Comparison of ENCODE assay signal across 17 cellular contexts in the genomic region with DNA sequence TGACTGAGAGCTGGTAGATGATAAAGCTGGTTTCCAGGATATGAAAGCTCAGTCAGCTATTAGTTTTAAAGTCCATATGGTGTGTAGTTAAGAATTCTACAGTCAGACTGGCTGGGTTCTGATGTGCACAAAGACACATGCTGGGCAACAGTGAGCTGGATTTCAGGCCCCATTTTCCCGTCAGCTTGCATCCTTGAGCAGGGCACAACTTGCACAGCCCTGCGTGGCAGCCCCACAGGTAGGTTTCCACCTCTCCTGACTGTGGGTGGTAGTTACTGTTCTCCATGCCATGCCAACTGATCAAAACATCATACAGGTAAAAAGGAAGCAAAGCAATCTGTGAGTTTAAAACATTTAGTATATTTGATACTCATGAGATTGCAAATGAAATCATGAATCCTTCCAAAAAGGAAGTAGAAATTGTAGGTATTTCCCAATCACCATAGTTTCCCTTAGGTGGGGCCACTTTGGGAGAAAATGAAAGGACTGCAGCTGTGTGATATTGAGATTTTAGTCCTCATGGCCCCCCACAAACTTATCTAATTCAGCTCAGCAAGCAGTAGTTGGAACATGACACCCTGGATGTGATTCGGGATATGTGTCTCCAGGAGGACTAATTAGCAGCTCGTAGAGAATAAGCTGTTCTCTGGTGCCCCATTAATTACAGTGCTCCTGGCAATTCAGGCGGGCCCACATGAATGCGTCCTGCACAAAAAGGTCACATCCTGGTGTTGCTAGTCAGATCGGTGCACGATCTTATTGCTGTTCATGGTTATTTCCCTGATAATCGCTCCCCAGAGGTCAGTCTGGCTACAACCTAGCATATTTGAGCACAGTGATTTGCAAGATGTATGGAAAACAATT. TPM values are rescaled to one million over a fixed set of nuclear protein-coding genes. Genes with fewer than 3 reads are reported as not detected.
DNase-seq lines count a peak whose midpoint lies in the region; ATAC-seq and TF ChIP-seq lines count a peak whose summit lies in the region.
"Had no signal": no experiment of that assay in that cellular context is flagged by ENCODE, and none has a peak within 500 bp of the region (broad histone marks: within the 10 kb centered on the region; RNA-seq: fewer than 3 reads in every experiment).

No MANE protein-coding gene starts in this region.

- H3K4me3 ChIP-seq in HEK293 (ENCODE audit: low read depth, low read length), result no peak overlapping the region
- H3K4me3 ChIP-seq: HAP-1 had no signal

- H3K27ac Mint-ChIP-seq in activated CD8-positive, alpha-beta memory T cell treated with anti-CD3 and anti-CD28 coated beads, Interleukin-2, amount 10 ng/mL, durations not matched to agents 7 days and 5 days, result no peak overlapping the region
- H3K27ac Mint-ChIP-seq: B cell; stimulated activated naive CD8-positive, alpha-beta T cell treated with anti-CD3 and anti-CD28 coated beads, Interleukin-15, Interleukin-2, amounts not matched to agents 100 ng/mL and 50 ng/mL, for 24 hours had no signal

- CTCF ChIA-PET in HEK293 (lab: Yijun Ruan, JAX), result interaction anchor here (1.6 kb wide), 1 partner anchor 57 kb away, joined by 3 read pairs; no protein-coding TSS in a partner anchor
- CTCF ChIA-PET in activated CD8-positive, alpha-beta memory T cell treated with anti-CD3 and anti-CD28 coated beads, Interleukin-2, amount 10 ng/mL, durations not matched to agents 7 days and 5 days (lab: Charles Lee), result no interaction called here

- H3K36me3 Mint-ChIP-seq in activated CD8-positive, alpha-beta memory T cell treated with anti-CD3 and anti-CD28 coated beads, Interleukin-2, amount 10 ng/mL, durations not matched to agents 7 days and 5 days, result no peaks in the 10 kb centered on the region

- no peaks in the 10 kb centered on the region for H3K9me3 Mint-ChIP-seq in activated CD8-positive, alpha-beta memory T cell treated with anti-CD3 and anti-CD28 coated beads, Interleukin-2, amount 10 ng/mL, durations not matched to agents 7 days and 5 days (ENCODE audit: low read depth)
- H3K9me3 Mint-ChIP-seq: stimulated activated naive CD8-positive, alpha-beta T cell treated with anti-CD3 and anti-CD28 coated beads, Interleukin-15, Interleukin-2, amounts not matched to agents 100 ng/mL and 50 ng/mL, for 24 hours had no signal

- DNase-seq in CD1c-positive myeloid dendritic cell (ENCODE audit: extremely low spot score) (peak; percentile 35), NCI-H748 (lab: John Stamatoyannopoulos, UW; ENCODE audit: unreplicated experiment) (peak; percentile 77), iPS-NIHi7 (ENCODE audit: extremely low spot score) (peak; percentile 37), C1 segment of cervical spinal cord (lab: John Stamatoyannopoulos, UW) (no peak)
- no peak for DNase-seq in activated CD8-positive, alpha-beta memory T cell treated with anti-CD3 and anti-CD28 coated beads, Interleukin-2, amount 10 ng/mL, durations not matched to agents 7 days and 5 days
- no peak for DNase-seq in stimulated activated CD4-positive, alpha-beta T cell treated with anti-CD3 and anti-CD28 coated beads, Interleukin-1b, Interleukin-23, amount 100 ng/mL, for 48 hours
- DNase-seq: activated T-cell treated with anti-CD3 and anti-CD28 coated beads, Interleukin-2, amount 50 U/mL, for 1 hour; amniotic stem cell; EL; kidney; right cardiac atrium had no signal

- POLR2A ChIA-PET in HEK293 (lab: Yijun Ruan, JAX), result interaction anchor here (0.6 kb wide), 1 partner anchor 8 kb away, joined by 5 read pairs; no protein-coding TSS in a partner anchor

- no peaks in the 10 kb centered on the region for H3K4me1 ChIP-seq in HEK293 (ENCODE audit: control insufficient read depth, insufficient read depth, low read length)

- no peaks in the 10 kb centered on the region for H3K36me3 ChIP-seq in HEK293 (ENCODE audit: control insufficient read depth in 2 of 2, insufficient read depth in 1 of 2, low read length in 2 of 2)
- H3K36me3 ChIP-seq: HAP-1 had no signal

- H3K4me3 Mint-ChIP-seq in activated CD8-positive, alpha-beta memory T cell treated with anti-CD3 and anti-CD28 coated beads, Interleukin-2, amount 10 ng/mL, durations not matched to agents 7 days and 5 days, result no peak overlapping the region
- H3K4me3 Mint-ChIP-seq: B cell; stimulated activated naive CD8-positive, alpha-beta T cell treated with anti-CD3 and anti-CD28 coated beads, Interleukin-15, Interleukin-2, amounts not matched to agents 100 ng/mL and 50 ng/mL, for 24 hours had no signal

- H3K27ac ChIP-seq in HEK293 (ENCODE audit: extremely low read depth, low read depth, low read length), result no peak overlapping the region

- ATAC-seq in GM21528 (IDR thresholded peaks at IDR 0.05; ENCODE audit: low FRiP score, unreplicated experiment), result no peak
- ATAC-seq in activated CD8-positive, alpha-beta memory T cell treated with anti-CD3 and anti-CD28 coated beads, Interleukin-2, amount 10 ng/mL, durations not matched to agents 7 days and 5 days, result no peak
- ATAC-seq: activated CD4-positive, CD25-positive, alpha-beta regulatory T cell treated with anti-CD3 and anti-CD28 coated beads, Interleukin-2, amount 50 U/mL, for 24 hours; right cardiac atrium had no signal

- no peaks in the 10 kb centered on the region for H3K4me1 Mint-ChIP-seq in activated CD8-positive, alpha-beta memory T cell treated with anti-CD3 and anti-CD28 coated beads, Interleukin-2, amount 10 ng/mL, durations not matched to agents 7 days and 5 days

- TF ChIP-seq CTCF in HEK293 (tag by site-specific recombination; IDR thresholded peaks at IDR 0.05), result no peak

- no peaks in the 10 kb centered on the region for H3K9me3 ChIP-seq in HEK293 (ENCODE audit: control insufficient read depth, insufficient read depth, low read depth, low read length)
- H3K9me3 ChIP-seq: HAP-1 had no signal

- no peaks in the 10 kb centered on the region for H3K27me3 Mint-ChIP-seq in activated CD8-positive, alpha-beta memory T cell treated with anti-CD3 and anti-CD28 coated beads, Interleukin-2, amount 10 ng/mL, durations not matched to agents 7 days and 5 days
- H3K27me3 Mint-ChIP-seq: B cell; stimulated activated naive CD8-positive, alpha-beta T cell treated with anti-CD3 and anti-CD28 coated beads, Interleukin-15, Interleukin-2, amounts not matched to agents 100 ng/mL and 50 ng/mL, for 24 hours had no signal

TF ChIP-seq in HEK293, 187 proteins besides CTCF, POLR2A, EP300 and RAD21:
- TF ChIP-seq RBAK (tag by site-specific recombination; IDR thresholded peaks at IDR 0.05) (no peak), ZFP69B (tag by site-specific recombination; IDR thresholded peaks at IDR 0.05) (peak; percentile 74; the same call in 1 of the 2 replicates), ZNF324 (tag by site-specific recombination; IDR thresholded peaks at IDR 0.05) (no peak), PRDM4 (tag by site-specific recombination; IDR thresholded peaks at IDR 0.05) (no peak), ZBTB17 (tag by site-specific recombination; IDR thresholded peaks at IDR 0.05) (0 out of 2 replicates have a peak, but pooled peaks have one; percentile 29), ZNF335 (tag by site-specific recombination; conservative IDR thresholded peaks at IDR 0.05) (no peak), ZNF785 (tag by site-specific recombination; IDR thresholded peaks at IDR 0.05) (no peak), ZNF184 (tag by site-specific recombination; IDR thresholded peaks at IDR 0.05) (no peak), GLIS1 (tag by site-specific recombination; IDR thresholded peaks at IDR 0.05) (peak; percentile 88), ZNF692 (tag by site-specific recombination; IDR thresholded peaks at IDR 0.05) (peak; percentile 88), SP7 (tag by site-specific recombination; IDR thresholded peaks at IDR 0.05) (peak; percentile 77)

RNA-seq across cellular contexts. Expression of gene NOCT, which starts 42.4 kb away (rescaled TPM):
- 10 to 100 TPM in 1 of 2 experiments, 1 to 10 TPM in 1; 8.8 to 12.4 TPM for total RNA-seq in activated CD8-positive, alpha-beta memory T cell treated with anti-CD3 and anti-CD28 coated beads, Interleukin-2, amount 10 ng/mL, durations not matched to agents 7 days and 5 days

Comparison
In these comparisons a context has a peak if more than half of its experiments do, and no peak if none do; other contexts are left out.
1. DNase-seq: peak in CD1c-positive myeloid dendritic cell (single experiment), NCI-H748 (single experiment) and iPS-NIHi7 (single experiment); none in activated CD8-positive, alpha-beta memory T cell treated with anti-CD3 and anti-CD28 coated beads, Interleukin-2, amount 10 ng/mL, durations not matched to agents 7 days and 5 days (single experiment), stimulated activated CD4-positive, alpha-beta T cell treated with anti-CD3 and anti-CD28 coated beads, Interleukin-1b, Interleukin-23, amount 100 ng/mL, for 48 hours (single experiment) and C1 segment of cervical spinal cord (0 of 14).